In genomic region chr17:75289832-75290337, GRCh38 we compare ENCODE assay signal across 8 cellular contexts. TPM values are rescaled to one million over a fixed set of nuclear protein-coding genes. Genes with fewer than 3 reads are reported as not detected.
DNase-seq lines count a peak whose midpoint lies in the region; ATAC-seq and TF ChIP-seq lines count a peak whose summit lies in the region.

No MANE protein-coding gene starts in this region.

- H3K9me3 Mint-ChIP-seq in T-helper 2 cell treated with Interferon-gamma antibody and Interleukin-4, amounts not matched to agents 5 μg/mL and 100 μg/mL, for 36 hours: no peaks in the 10 kb centered on the region

- H3K9me3 ChIP-seq in HUES48 (ENCODE audit: control insufficient read depth, insufficient read depth, low read length): no peaks in the 10 kb centered on the region

- peak overlapping the region; percentile 99 for H3K4me3 Mint-ChIP-seq in T-helper 2 cell treated with Interferon-gamma antibody and Interleukin-4, amounts not matched to agents 5 μg/mL and 100 μg/mL, for 36 hours

- peak overlapping the region; percentile 42 for H3K9ac ChIP-seq in HUES48 (ENCODE audit: low read depth, low read length)

- no peaks in the 10 kb centered on the region for H3K27me3 ChIP-seq in HUES48 (ENCODE audit: control insufficient read depth, insufficient read depth, low read length)

- H3K27me3 Mint-ChIP-seq in T-helper 2 cell treated with Interferon-gamma antibody and Interleukin-4, amounts not matched to agents 5 μg/mL and 100 μg/mL, for 36 hours (ENCODE audit: low read depth): no peaks in the 10 kb centered on the region

- H3K4me1 ChIP-seq in HUES48 (ENCODE audit: control insufficient read depth, insufficient read depth, low read length): peaks cover 3% of the 10 kb centered on the region; the same call in 1 of the 2 replicates

- H3K27ac ChIP-seq in HUES48 (ENCODE audit: low read depth, low read length): peak overlapping the region; percentile 6

- peaks cover 19% of the 10 kb centered on the region for H3K36me3 Mint-ChIP-seq in T-helper 2 cell treated with Interferon-gamma antibody and Interleukin-4, amounts not matched to agents 5 μg/mL and 100 μg/mL, for 36 hours (ENCODE audit: low read depth)

- ATAC-seq in left lobe of liver: peak; percentile 55

- H3K4me1 Mint-ChIP-seq in T-helper 2 cell treated with Interferon-gamma antibody and Interleukin-4, amounts not matched to agents 5 μg/mL and 100 μg/mL, for 36 hours (ENCODE audit: low read depth): peaks cover 10% of the 10 kb centered on the region

- peak; percentile 89 for DNase-seq in activated effector memory CD4-positive, alpha-beta T cell treated with anti-CD3 and anti-CD28 coated beads, Interleukin-2, amount 50 U/mL, for 16 hours
- DNase-seq in activated effector memory CD4-positive, alpha-beta T cell treated with Interleukin-2 at 50 U/mL for 16 hours: no peak
- peak; percentile 76 for DNase-seq in T-helper 2 cell treated with Interferon-gamma antibody and Interleukin-4, amounts not matched to agents 5 μg/mL and 100 μg/mL, for 36 hours (ENCODE audit: low spot score)
- DNase-seq in cardiac fibroblast (ENCODE audit: low read depth in 2 of 2) (peak; percentile 65 to 67), left lobe of liver (ENCODE audit: low spot score) (peak; percentile 72), NCI-H1048 (lab: John Stamatoyannopoulos, UW) (no peak)
- peak; percentile 58 to 74 for DNase-seq in stimulated activated CD4-positive, alpha-beta T cell treated with anti-CD3 and anti-CD28 coated beads, Interleukin-4, amount 100 ng/mL, for 4 hours

- peaks cover 17% of the 10 kb centered on the region for H3K36me3 ChIP-seq in HUES48 (ENCODE audit: control insufficient read depth, insufficient read depth, low read length)

- no peak for TF ChIP-seq CTCF in cardiac fibroblast (IDR thresholded peaks at IDR 0.05; ENCODE audit: low read depth, low read length)

- peak overlapping the region; percentile 100 for H3K27ac Mint-ChIP-seq in T-helper 2 cell treated with Interferon-gamma antibody and Interleukin-4, amounts not matched to agents 5 μg/mL and 100 μg/mL, for 36 hours

- peak overlapping the region; percentile 68 for H3K4me3 ChIP-seq in HUES48 (ENCODE audit: low read depth, low read length)
- peak overlapping the region; percentile 89 to 92 for H3K4me3 ChIP-seq in cardiac fibroblast (replicated peaks in 1 of 2; ENCODE audit: low read depth in 2 of 2, low read length in 2 of 2)

RNA-seq across cellular contexts. Expression of gene SLC25A19, which starts 0.7 kb away (rescaled TPM):
- 3.6 TPM for total RNA-seq in left lobe of liver

RNA-seq across cellular contexts. Expression of gene MIF4GD, which starts 18.9 kb away (rescaled TPM):
- 7.7 TPM for total RNA-seq in left lobe of liver

RNA-seq across cellular contexts. Expression of gene MRPS7, which starts 28.2 kb away (rescaled TPM):
- total RNA-seq in left lobe of liver: 36.1 TPM

RNA-seq across cellular contexts. Expression of gene GGA3, which starts 28.5 kb away (rescaled TPM):
- 17.9 TPM for total RNA-seq in left lobe of liver

Comparison
In these comparisons a context has a peak if more than half of its experiments do, and no peak if none do; other contexts are left out.
1. DNase-seq: peak in activated effector memory CD4-positive, alpha-beta T cell treated with anti-CD3 and anti-CD28 coated beads, Interleukin-2, amount 50 U/mL, for 16 hours (single experiment), T-helper 2 cell treated with Interferon-gamma antibody and Interleukin-4, amounts not matched to agents 5 μg/mL and 100 μg/mL, for 36 hours (single experiment), cardiac fibroblast (2 of 2), left lobe of liver (single experiment) and stimulated activated CD4-positive, alpha-beta T cell treated with anti-CD3 and anti-CD28 coated beads, Interleukin-4, amount 100 ng/mL, for 4 hours (2 of 2); none in activated effector memory CD4-positive, alpha-beta T cell treated with Interleukin-2 at 50 U/mL for 16 hours (single experiment) and NCI-H1048 (single experiment).